ENCODE assay signal across 14 cellular contexts in genomic region chr10:123897146-123897545, GRCh38. TPM values are rescaled to one million over a fixed set of nuclear protein-coding genes. Genes with fewer than 3 reads are reported as not detected.
A peak's percentile ranks its signal among the peaks of the same experiment; 100 is the strongest.
DNase-seq lines count a peak whose midpoint lies in the region; TF ChIP-seq lines count a peak whose summit lies in the region.
"Had no signal": no experiment of that assay in that cellular context is flagged by ENCODE, and none has a peak within 500 bp of the region (broad histone marks: within the 10 kb centered on the region; RNA-seq: fewer than 3 reads in every experiment).

No MANE protein-coding gene starts in this region.

- TF ChIP-seq EP300 in Ishikawa (IDR thresholded peaks at IDR 0.05; ENCODE audit: borderline replicate concordance): no peak
- TF ChIP-seq EP300 in tibial nerve (IDR thresholded peaks at IDR 0.05): no peak

- H3K4me1 Mint-ChIP-seq in endodermal cell (peaks cover 2% of the 10 kb centered on the region), progenitor cell of endocrine pancreas (ENCODE audit: low read depth) (no peaks in the 10 kb centered on the region)
- H3K4me1 Mint-ChIP-seq: central memory CD8-positive, alpha-beta T cell had no signal

- H3K9ac ChIP-seq in endodermal cell (ENCODE audit: extremely low read depth, low read length, poor library complexity, severe bottlenecking): no peak overlapping the region

- no peaks in the 10 kb centered on the region for H3F3A ChIP-seq in DOHH2 (ENCODE audit: control insufficient read depth, insufficient read depth)

- no peaks in the 10 kb centered on the region for H3K9me3 ChIP-seq in DOHH2 (ENCODE audit: control insufficient read depth, insufficient read depth, low read length)
- H3K9me3 ChIP-seq in endodermal cell (ENCODE audit: control insufficient read depth, low read length): peaks cover 10% of the 10 kb centered on the region
- peaks cover 0 to 12% (median 2%) of the 10 kb centered on the region in 4 donors for H3K9me3 ChIP-seq in tibial nerve

- H3K9me2 ChIP-seq in DOHH2 (replicated peaks; ENCODE audit: control insufficient read depth, low read length): no peaks in the 10 kb centered on the region

- H3K27me3 ChIP-seq in DOHH2 (ENCODE audit: control insufficient read depth, low read length) (no peaks in the 10 kb centered on the region), endodermal cell (ENCODE audit: control insufficient read depth, insufficient read depth, low read length, poor library complexity, severe bottlenecking) (peaks cover 9% of the 10 kb centered on the region), tibial nerve (peaks cover 0 to under 1% of the 10 kb centered on the region in 2 donors)

- peak; percentile 59 for TF ChIP-seq CTCF in DOHH2 (IDR thresholded peaks at IDR 0.05; ENCODE audit: low read depth, low read length, poor library complexity, severe bottlenecking)
- peak; percentile 86 for TF ChIP-seq CTCF in endodermal cell (conservative IDR thresholded peaks at IDR 0.05)
- TF ChIP-seq CTCF in progenitor cell of endocrine pancreas (IDR thresholded peaks at IDR 0.05; ENCODE audit: unreplicated experiment): peak; percentile 41
- TF ChIP-seq CTCF in tibial nerve (IDR thresholded peaks at IDR 0.05): no peak

- no peaks in the 10 kb centered on the region for H3K79me2 ChIP-seq in DOHH2 (ENCODE audit: control insufficient read depth, low read length)

- no peak overlapping the region for H3K4me3 Mint-ChIP-seq in endodermal cell
- no peak overlapping the region for H3K4me3 Mint-ChIP-seq in progenitor cell of endocrine pancreas (ENCODE audit: low read depth)
- H3K4me3 Mint-ChIP-seq: CD4-positive, alpha-beta T cell; central memory CD8-positive, alpha-beta T cell; T-helper 2 cell treated with Interferon-gamma antibody and Interleukin-4, amounts not matched to agents 5 μg/mL and 100 μg/mL, for 36 hours had no signal

- TF ChIP-seq RAD21 in Ishikawa (IDR thresholded peaks at IDR 0.05; ENCODE audit: low read depth): peak; percentile 41

- no peak overlapping the region for H3K4me3 ChIP-seq in DOHH2 (ENCODE audit: low read length)
- H3K4me3 ChIP-seq in endodermal cell (ENCODE audit: low read length): no peak overlapping the region
- no peak overlapping the region for H3K4me3 ChIP-seq in tibial nerve

- WGBS in endodermal cell (ENCODE audit: insufficient coverage in 1 of 2, insufficient read length in 1 of 2), 2 experiments: 76 to 100% methylated on average over 1 to 4 of the region's 4 CpGs
- 74 to 79% methylated on average over 4 of the region's 4 CpGs for WGBS in tibial nerve, 2 donors

- no peak for TF ChIP-seq POLR2A in tibial nerve (IDR thresholded peaks at IDR 0.05)

- DNase-seq in endodermal cell (peak; percentile 43), progenitor cell of endocrine pancreas (ENCODE audit: low spot score, unreplicated experiment) (no peak), tibial nerve (ENCODE audit: low spot score in 2 of 2) (no peak)
- no peak for DNase-seq in stimulated activated CD4-positive, alpha-beta T cell treated with anti-CD3 and anti-CD28 coated beads, Interleukin-15, amount 100 ng/mL, for 24 hours
- no peak for DNase-seq in activated naive CD4-positive, alpha-beta T cell treated with Interleukin-2 at 50 U/mL for 16 hours
- DNase-seq: activated CD4-positive, alpha-beta T cell treated with anti-CD3 and anti-CD28 coated beads for 48 hours; activated T-cell treated with anti-CD3 and anti-CD28 coated beads, Interleukin-2, amount 50 U/mL, for 1 hour; CD4-positive, alpha-beta T cell; NCI-H2081; posterior cingulate gyrus had no signal

- no peak overlapping the region for H3K27ac ChIP-seq in DOHH2 (ENCODE audit: low read depth, low read length)
- no peak overlapping the region for H3K27ac ChIP-seq in endodermal cell (ENCODE audit: low read depth, low read length)
- no peak overlapping the region for H3K27ac ChIP-seq in tibial nerve

- H3K36me3 ChIP-seq in DOHH2 (ENCODE audit: control insufficient read depth, low read length) (no peaks in the 10 kb centered on the region), endodermal cell (ENCODE audit: control insufficient read depth, insufficient read depth, low read length) (no peaks in the 10 kb centered on the region), tibial nerve (no peaks in the 10 kb centered on the region)

- no peak overlapping the region for H3K27ac Mint-ChIP-seq in endodermal cell
- no peak overlapping the region for H3K27ac Mint-ChIP-seq in progenitor cell of endocrine pancreas
- H3K27ac Mint-ChIP-seq: CD4-positive, alpha-beta T cell; T-helper 2 cell treated with Interferon-gamma antibody and Interleukin-4, amounts not matched to agents 5 μg/mL and 100 μg/mL, for 36 hours had no signal

- H3K27me3 Mint-ChIP-seq in endodermal cell (ENCODE audit: insufficient read depth) (peaks cover 19% of the 10 kb centered on the region), progenitor cell of endocrine pancreas (peaks cover 31% of the 10 kb centered on the region)

- H3K9me3 Mint-ChIP-seq in endodermal cell: peaks cover 14% of the 10 kb centered on the region
- H3K9me3 Mint-ChIP-seq in progenitor cell of endocrine pancreas (ENCODE audit: low read depth): peaks cover 8% of the 10 kb centered on the region
- H3K9me3 Mint-ChIP-seq: central memory CD8-positive, alpha-beta T cell; T-helper 2 cell treated with Interferon-gamma antibody and Interleukin-4, amounts not matched to agents 5 μg/mL and 100 μg/mL, for 36 hours had no signal

- no peak overlapping the region for H3K4me2 ChIP-seq in DOHH2 (ENCODE audit: low read length)

- H4K20me1 ChIP-seq in DOHH2 (ENCODE audit: control insufficient read depth, insufficient read depth, low read depth, low read length): no peaks in the 10 kb centered on the region

- H3K36me3 Mint-ChIP-seq in endodermal cell (ENCODE audit: low read depth): peaks cover 2% of the 10 kb centered on the region
- no peaks in the 10 kb centered on the region for H3K36me3 Mint-ChIP-seq in progenitor cell of endocrine pancreas (ENCODE audit: insufficient read depth)

- no peaks in the 10 kb centered on the region for H3K4me1 ChIP-seq in DOHH2 (ENCODE audit: control insufficient read depth, low read length)
- H3K4me1 ChIP-seq in endodermal cell (ENCODE audit: control insufficient read depth, insufficient read depth, low read length): no peaks in the 10 kb centered on the region
- H3K4me1 ChIP-seq in tibial nerve: peaks cover 0 to 7% (median 0%) of the 10 kb centered on the region in 4 donors

TF ChIP-seq in Ishikawa, 13 proteins besides CTCF, POLR2A, EP300 and RAD21:
- TF ChIP-seq YY1 (IDR thresholded peaks at IDR 0.05; ENCODE audit: low read depth) (no peak), EGR1 (IDR thresholded peaks at IDR 0.05) (no peak), CEBPB (IDR thresholded peaks at IDR 0.05) (no peak), REST (IDR thresholded peaks at IDR 0.05; ENCODE audit: low read depth) (no peak), FOXM1 (IDR thresholded peaks at IDR 0.05; ENCODE audit: borderline replicate concordance, low read depth) (no peak)
- TF ChIP-seq, protein P1, sequence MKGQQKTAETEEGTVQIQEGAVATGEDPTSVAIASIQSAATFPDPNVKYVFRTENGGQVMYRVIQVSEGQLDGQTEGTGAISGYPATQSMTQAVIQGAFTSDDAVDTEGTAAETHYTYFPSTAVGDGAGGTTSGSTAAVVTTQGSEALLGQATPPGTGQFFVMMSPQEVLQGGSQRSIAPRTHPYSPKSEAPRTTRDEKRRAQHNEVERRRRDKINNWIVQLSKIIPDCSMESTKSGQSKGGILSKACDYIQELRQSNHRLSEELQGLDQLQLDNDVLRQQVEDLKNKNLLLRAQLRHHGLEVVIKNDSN (IDR thresholded peaks at IDR 0.05): no peak
TF ChIP-seq in Ishikawa: peak in this region for 0.

RNA-seq across cellular contexts. Expression of gene CPXM2, which starts 5.5 kb away (rescaled TPM):
- 1 to 10 TPM; 1.4 to 1.9 TPM for total RNA-seq in endodermal cell
- 1.1 TPM for polyA plus RNA-seq in endodermal cell (2013, experiment 1 of 2)
- 0.91 TPM for polyA plus RNA-seq in endodermal cell (2013, experiment 2 of 2)
- total RNA-seq in progenitor cell of endocrine pancreas: 0.14 and 0.18 TPM in 2 replicates
- total RNA-seq in tibial nerve: 10 to 100 TPM; 26.8 to 74.3 (median 37.8) TPM
- total RNA-seq: CD4-positive, alpha-beta T cell had no signal

Comparison
In these comparisons a context has a peak if more than half of its experiments do, and no peak if none do; other contexts are left out.
1. CTCF ChIP-seq: peak in DOHH2 (single experiment), endodermal cell (single experiment) and progenitor cell of endocrine pancreas (single experiment); none in tibial nerve (0 of 5).
2. RNA of gene CPXM2, which starts 5.5 kb away (total RNA-seq): 26.8 to 74.3 TPM in tibial nerve; 1.4 to 1.9 TPM in endodermal cell and 0.14 to 0.18 TPM in progenitor cell of endocrine pancreas; every median in the first group is over 4 times any median in the second.